8 cellular contexts compared by ENCODE assay signal in genomic region chr7:22523478-22524352, GRCh38. TPM values are rescaled to one million over a fixed set of nuclear protein-coding genes. Genes with fewer than 3 reads are reported as not detected.
DNase-seq lines count a peak whose midpoint lies in the region; ATAC-seq, FAIRE-seq and TF ChIP-seq lines count a peak whose summit lies in the region.
"Not testable (repeated sequence)": the region's sequence is repeated elsewhere in the genome, so short reads cannot be mapped to it uniquely, and the experiment has no call there.

No MANE protein-coding gene starts in this region.

- intact Hi-C loops in GM12878 (cut with micrococcal nuclease; ENCODE audit: unreplicated experiment); head of caudate nucleus (cut with DNase I): not testable (repeated sequence)

- H3F3A ChIP-seq in neural progenitor cell (ENCODE audit: low read depth) = not testable (repeated sequence)

- TF ChIP-seq CTCF in GM12878 (IDR thresholded peaks at IDR 0.05 in 2 of 3, conservative IDR thresholded peaks at IDR 0.05 in 1 of 3; ENCODE audit: control insufficient read depth in 2 of 3, extremely low read depth in 1 of 3, insufficient read depth in 1 of 3, low read depth in 3 of 3, low read length in 3 of 3) = peak in 2 of 3 experiments; percentile 7 to 22; a peak in 2 of 6 replicates
- peak; percentile 15 for TF ChIP-seq CTCF in neural progenitor cell (IDR thresholded peaks at IDR 0.05)

- not testable (repeated sequence) for H4K20me1 ChIP-seq in GM12878 (ENCODE audit: control insufficient read depth, insufficient read depth); neural progenitor cell (ENCODE audit: low read depth)

- not testable (repeated sequence) for H3K4me1 Mint-ChIP-seq in neural progenitor cell

- not testable (repeated sequence) for H3K9ac ChIP-seq in GM12878 (ENCODE audit: control insufficient read depth, insufficient read depth, low read length); neural progenitor cell

- ATAC-seq in SK-N-SH treated with all-trans-retinoic acid at 6 μM for 48 hours (peak; percentile 91), GM12878 (peak; percentile 87)

- POLR2A ChIA-PET in GM12878 (lab: Charles Lee) = not testable (repeated sequence)

- H3K9me3 Mint-ChIP-seq in neural progenitor cell = peaks cover 12% of the 10 kb centered on the region

- not testable (repeated sequence) for H3K4me3 Mint-ChIP-seq in neural progenitor cell

- not testable (repeated sequence) for H3K27ac Mint-ChIP-seq in neural progenitor cell

- H2AFZ ChIP-seq in GM12878 (ENCODE audit: control insufficient read depth, low read depth, low read length); neural progenitor cell (replicated peaks): not testable (repeated sequence)

- SMC1A ChIA-PET in GM12878 (lab: Charles Lee; ENCODE audit: uncharacterized antibody, unreplicated experiment) = not testable (repeated sequence)

- DNase-seq in A172 (ENCODE audit: low spot score) = peak; percentile 29
- DNase-seq in GM04504 (ENCODE audit: low read depth) = peak; percentile 14
- peak; percentile 10 for DNase-seq in Jurkat, Clone E6-1 (ENCODE audit: low read depth, low spot score)
- peak; percentile 21 for DNase-seq in NCI-H2227 treated with DMSO at 0.1 percent for 48 hours (lab: John Stamatoyannopoulos, UW)
- not testable (repeated sequence) for DNase-seq in GM12878 (ENCODE audit: low read depth, low spot score); neural progenitor cell (ENCODE audit: low spot score)
- DNase-seq in head of caudate nucleus = peak in 32 of 42 donors; percentile 5 to 79 (median 42)

- not testable (repeated sequence) for H3K4me2 ChIP-seq in GM12878 (ENCODE audit: control insufficient read depth, insufficient read depth); neural progenitor cell

- not testable (repeated sequence) for H3K36me3 Mint-ChIP-seq in neural progenitor cell

- H3K79me2 ChIP-seq in GM12878 (ENCODE audit: control insufficient read depth, insufficient read depth, low read length); neural progenitor cell (ENCODE audit: low read depth): not testable (repeated sequence)

- WGBS in GM12878 (ENCODE audit: insufficient coverage, insufficient replicate concordance, low lambda C conversion rate, missing lambda C conversion rate) = 10% methylated on average over 14 of the region's 16 CpGs

- not testable (repeated sequence) for H3K27me3 ChIP-seq in GM12878 (replicated peaks in 1 of 2; ENCODE audit: control insufficient read depth in 2 of 2, insufficient read depth in 2 of 2, low read length in 1 of 2); neural progenitor cell

- CTCF ChIA-PET in GM12878 (lab: Yijun Ruan, JAX) = interaction anchor here (0.6 to 1.3 kb wide), 3 partner anchors 258 to 1503 kb away, joined by 3 to 6 read pairs (median 3); no protein-coding TSS in a partner anchor

- H3K9me3 ChIP-seq in GM12878 (replicated peaks; ENCODE audit: control insufficient read depth, insufficient read depth, low read length); neural progenitor cell (ENCODE audit: low read depth): not testable (repeated sequence)

- H3K36me3 ChIP-seq in GM12878 (ENCODE audit: control insufficient read depth in 2 of 2, insufficient read depth in 2 of 2, low read length in 1 of 2); neural progenitor cell: not testable (repeated sequence)

- TF ChIP-seq POLR2A in GM12878 (IDR thresholded peaks at IDR 0.05; ENCODE audit: low read depth, low read length) = not testable (repeated sequence)

- not testable (repeated sequence) for H3K27ac ChIP-seq in GM12878 (ENCODE audit: control insufficient read depth, insufficient read depth); neural progenitor cell

- not testable (repeated sequence) for FAIRE-seq in GM12878 (lab: Jason Lieb, UNC)

- H3K4me1 ChIP-seq in GM12878 (ENCODE audit: control insufficient read depth, insufficient read depth, low read length); neural progenitor cell: not testable (repeated sequence)

- TF ChIP-seq EP300 in GM12878 (IDR thresholded peaks at IDR 0.05; ENCODE audit: borderline replicate concordance in 1 of 2, control insufficient read depth in 1 of 2, low read depth in 2 of 2, low read length in 2 of 2) = not testable (repeated sequence)

- peak; percentile 52 for TF ChIP-seq RAD21 in GM12878 (IDR thresholded peaks at IDR 0.05; ENCODE audit: insufficient read depth, low read depth, low read length)

- in situ Hi-C loops in GM12878 (cut with MboI) = not testable (repeated sequence)

- not testable (repeated sequence) for BruUV-seq in GM12878 (replicated peaks; lab: Mats Ljungman, UMichigan)

- not testable (repeated sequence) for H3K4me3 ChIP-seq in Jurkat, Clone E6-1 (ENCODE audit: low read length); GM12878; neural progenitor cell

- RAD21 ChIA-PET in GM12878 (lab: Charles Lee; ENCODE audit: unreplicated experiment) = not testable (repeated sequence)

- not testable (repeated sequence) for H3K27me3 Mint-ChIP-seq in neural progenitor cell (ENCODE audit: insufficient read depth, low read depth)

TF ChIP-seq in GM12878, 131 proteins besides CTCF, POLR2A, EP300 and RAD21:
- TF ChIP-seq PAX5 (IDR thresholded peaks at IDR 0.05; ENCODE audit: borderline replicate concordance, low read depth, low read length) (peak; percentile 39; the same call in 1 of the 2 replicates), ZNF384 (IDR thresholded peaks at IDR 0.05; ENCODE audit: borderline replicate concordance, low read depth, low read length) (peak; percentile 90), SMC3 (IDR thresholded peaks at IDR 0.05; ENCODE audit: borderline replicate concordance, low read length) (peak; percentile 25; the same call in 1 of the 2 replicates)
TF ChIP-seq in GM12878: peak in this region for 3; not testable (repeated sequence) for 128.

RNA-seq across cellular contexts. Expression of gene STEAP1B, which starts 23.7 kb away (rescaled TPM):
- total RNA-seq in A172 (2014; rRNA removed; shearing (Covaris generic)) = not detected in 2 replicates
- polyA plus RNA-seq in Jurkat, Clone E6-1 (2012; ENCODE audit: insufficient read depth, insufficient read length) = 5.4 TPM
- total RNA-seq in GM12878 (2013; cell fraction: nucleolus; rRNA removed) = not detected in 2 replicates
- not detected in 2 replicates for total RNA-seq in GM12878 (2014; rRNA removed)
- not detected in 2 replicates for total RNA-seq in GM12878 (2014; rRNA removed; fragmentation: Illumina TruSeq; extraction: Trizol)
- not detected in 2 replicates for total RNA-seq in GM12878 (2021)
- polyA plus RNA-seq in GM12878 (2011; ENCODE audit: low read depth) = not detected
- not detected in 2 replicates for polyA plus RNA-seq in GM12878 (2011; rRNA removed)
- not detected in 2 replicates for polyA plus RNA-seq in GM12878 (2011; cell fraction: cytosol; rRNA removed)
- not detected in 2 replicates for polyA plus RNA-seq in GM12878 (2011; cell fraction: nucleus; rRNA removed)
- not detected in 2 replicates for polyA plus RNA-seq in GM12878 (2012)
- not detected in 2 replicates for polyA plus RNA-seq in GM12878 (2014; fragmentation: Illumina TruSeq; extraction: Trizol)
- not detected for polyA plus RNA-seq in GM12878 (2014; fragmentation: Nextera tagmentation; extraction: Ambion mirVana)
- 0.08 and 0.14 TPM in 2 replicates for polyA plus RNA-seq in GM12878 (2014; rRNA removed)
- polyA plus RNA-seq in GM12878 (2016; fragmentation: Nextera tagmentation; extraction: Ambion mirVana) = not detected
- not detected in 2 replicates for polyA minus RNA-seq in GM12878 (2011; rRNA and poly(A)+ RNA removed)
- not detected in 2 replicates for polyA minus RNA-seq in GM12878 (2011; cell fraction: cytosol; rRNA and poly(A)+ RNA removed)
- polyA minus RNA-seq in GM12878 (2011; cell fraction: nucleus; rRNA and poly(A)+ RNA removed) = not detected in 2 replicates
- total RNA-seq in neural progenitor cell (ENCODE audit: low replicate concordance) = 1.6 and 3.0 TPM in 2 replicates
